Comparison of ENCODE assay signal across 8 cellular contexts in the genomic region with DNA sequence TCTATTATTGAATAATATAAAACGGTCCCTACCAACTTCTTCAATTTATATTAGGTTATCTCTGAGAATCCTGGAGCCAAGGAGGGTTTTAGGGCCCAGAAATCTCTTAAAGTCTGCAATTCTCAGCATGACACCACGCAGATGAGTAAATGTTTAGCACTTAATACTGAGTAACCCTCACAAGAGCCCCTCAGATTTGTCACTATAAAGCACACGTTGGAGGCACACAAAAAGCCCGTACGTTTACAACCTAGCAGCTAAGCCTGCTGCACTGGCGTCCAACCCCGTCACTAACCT. TPM values are rescaled to one million over a fixed set of nuclear protein-coding genes. Genes with fewer than 3 reads are reported as not detected.
DNase-seq lines count a peak whose midpoint lies in the region; ATAC-seq and TF ChIP-seq lines count a peak whose summit lies in the region.

No MANE protein-coding gene starts in this region.

- no peaks in the 10 kb centered on the region for H3K9me3 Mint-ChIP-seq in endodermal cell
- H3K9me3 Mint-ChIP-seq in neural progenitor cell = peaks cover 15% of the 10 kb centered on the region

- H3K9ac ChIP-seq in OCI-LY1 (ENCODE audit: low read length) = peak overlapping the region; percentile 89
- peak overlapping the region; percentile 98 for H3K9ac ChIP-seq in endodermal cell (ENCODE audit: extremely low read depth, low read length, poor library complexity, severe bottlenecking)
- peak overlapping the region; percentile 97 for H3K9ac ChIP-seq in neural progenitor cell

- peak overlapping the region; percentile 77 for H3K4me3 ChIP-seq in OCI-LY1 (ENCODE audit: low read depth, low read length, poor library complexity, severe bottlenecking)
- H3K4me3 ChIP-seq in endodermal cell (ENCODE audit: low read length) = peak overlapping the region; percentile 95
- peak overlapping the region; percentile 77 for H3K4me3 ChIP-seq in neural progenitor cell

- peak overlapping the region; percentile 99 for H3K27ac Mint-ChIP-seq in endodermal cell
- peak overlapping the region; percentile 100 for H3K27ac Mint-ChIP-seq in neural progenitor cell

- H3K4me2 ChIP-seq in OCI-LY1 (ENCODE audit: low read length) (peak overlapping the region; percentile 83), neural progenitor cell (peak overlapping the region; percentile 98)

- H3K4me3 Mint-ChIP-seq in endodermal cell (peak overlapping the region; percentile 96), neural progenitor cell (peak overlapping the region; percentile 97)

- TF ChIP-seq CTCF in OCI-LY1 (IDR thresholded peaks at IDR 0.05; ENCODE audit: low read length) = no peak
- TF ChIP-seq CTCF in endodermal cell (conservative IDR thresholded peaks at IDR 0.05) = no peak
- TF ChIP-seq CTCF in neural progenitor cell (IDR thresholded peaks at IDR 0.05) = no peak

- peaks cover 2% of the 10 kb centered on the region for H3K36me3 Mint-ChIP-seq in endodermal cell (ENCODE audit: low read depth)
- H3K36me3 Mint-ChIP-seq in neural progenitor cell = peaks cover 23% of the 10 kb centered on the region

- peak; percentile 31 for DNase-seq in EH (ENCODE audit: low read depth)
- no peak for DNase-seq in endodermal cell
- no peak for DNase-seq in neural progenitor cell (ENCODE audit: low spot score)
- no peak for DNase-seq in NCI-H187 (lab: John Stamatoyannopoulos, UW)
- DNase-seq in NCI-H524 (lab: John Stamatoyannopoulos, UW) = no peak
- no peak for DNase-seq in UCSD-AML1 (lab: John Stamatoyannopoulos, UW; ENCODE audit: unreplicated experiment)

- H3K27me3 Mint-ChIP-seq in endodermal cell (ENCODE audit: insufficient read depth) (no peaks in the 10 kb centered on the region), neural progenitor cell (ENCODE audit: insufficient read depth, low read depth) (peaks cover 5% of the 10 kb centered on the region)

- no peaks in the 10 kb centered on the region for H3K9me2 ChIP-seq in OCI-LY1 (ENCODE audit: low read depth, low read length)

- H3K27me3 ChIP-seq in OCI-LY1 (ENCODE audit: insufficient read depth, low read length) (no peaks in the 10 kb centered on the region), endodermal cell (ENCODE audit: control insufficient read depth, insufficient read depth, low read length, poor library complexity, severe bottlenecking) (no peaks in the 10 kb centered on the region), neural progenitor cell (no peaks in the 10 kb centered on the region)

- no peaks in the 10 kb centered on the region; the same call in none of the 2 replicates for H4K20me1 ChIP-seq in OCI-LY1 (ENCODE audit: insufficient read depth, low read length)
- H4K20me1 ChIP-seq in neural progenitor cell (ENCODE audit: low read depth) = peaks cover 59% of the 10 kb centered on the region

- H2AFZ ChIP-seq in OCI-LY1 (ENCODE audit: low read length) (no peak overlapping the region), neural progenitor cell (replicated peaks) (no peak overlapping the region)

- H3K79me2 ChIP-seq in OCI-LY1 (ENCODE audit: insufficient read depth, low read length) (peaks cover 61% of the 10 kb centered on the region), neural progenitor cell (ENCODE audit: low read depth) (peaks cover 63% of the 10 kb centered on the region)

- peak overlapping the region; percentile 79 for H3K27ac ChIP-seq in OCI-LY1 (ENCODE audit: low read depth, low read length, poor library complexity, severe bottlenecking)
- H3K27ac ChIP-seq in endodermal cell (ENCODE audit: low read depth, low read length) = peak overlapping the region; percentile 97
- H3K27ac ChIP-seq in neural progenitor cell = peak overlapping the region; percentile 84

- H3K4me1 ChIP-seq in OCI-LY1 (ENCODE audit: insufficient read depth, low read length, severe bottlenecking) = peaks cover 33% of the 10 kb centered on the region
- H3K4me1 ChIP-seq in endodermal cell (ENCODE audit: control insufficient read depth, insufficient read depth, low read length) = no peaks in the 10 kb centered on the region
- peaks cover 26% of the 10 kb centered on the region for H3K4me1 ChIP-seq in neural progenitor cell

- WGBS in endodermal cell (ENCODE audit: insufficient coverage in 1 of 2, insufficient read length in 1 of 2), 2 experiments = 0 to 2% methylated on average over 2 to 7 of the region's 7 CpGs

- no peak for ATAC-seq in HG03108 (IDR thresholded peaks at IDR 0.05; ENCODE audit: unreplicated experiment)

- H3F3A ChIP-seq in OCI-LY1 (ENCODE audit: insufficient read depth, low read length) (no peaks in the 10 kb centered on the region), neural progenitor cell (ENCODE audit: low read depth) (peaks cover 10% of the 10 kb centered on the region)

- H3K36me3 ChIP-seq in OCI-LY1 (ENCODE audit: insufficient read depth, low read length) = peaks cover 50% of the 10 kb centered on the region
- peaks cover 8% of the 10 kb centered on the region for H3K36me3 ChIP-seq in endodermal cell (ENCODE audit: control insufficient read depth, insufficient read depth, low read length)
- no peaks in the 10 kb centered on the region for H3K36me3 ChIP-seq in neural progenitor cell

- H3K4me1 Mint-ChIP-seq in endodermal cell (peaks cover 23% of the 10 kb centered on the region), neural progenitor cell (peaks cover 25% of the 10 kb centered on the region)

- peaks cover 21% of the 10 kb centered on the region; the same call in 1 of the 2 replicates for H3K9me3 ChIP-seq in OCI-LY1 (ENCODE audit: low read length)
- H3K9me3 ChIP-seq in endodermal cell (ENCODE audit: control insufficient read depth, low read length) = no peaks in the 10 kb centered on the region
- no peaks in the 10 kb centered on the region for H3K9me3 ChIP-seq in neural progenitor cell (ENCODE audit: low read depth)

RNA-seq across cellular contexts. Expression of a gene that starts 1.2 kb away (rescaled TPM):
- total RNA-seq in endodermal cell = 100 to 1,000 TPM; 238 to 441 TPM
- polyA plus RNA-seq in endodermal cell (2013, experiment 1 of 2) = 343 TPM
- polyA plus RNA-seq in endodermal cell (2013, experiment 2 of 2) = 307 TPM
- 140 and 189 TPM in 2 replicates for total RNA-seq in neural progenitor cell (ENCODE audit: low replicate concordance)

RNA-seq across cellular contexts. Expression of a gene that starts 1.2 kb away (rescaled TPM):
- total RNA-seq in endodermal cell (100 to 1,000 TPM; 106 to 158 TPM), neural progenitor cell (ENCODE audit: low replicate concordance) (82.8 and 112 TPM in 2 replicates)
- polyA plus RNA-seq in endodermal cell (2013, experiment 1 of 2) = 81.6 TPM
- 80.8 TPM for polyA plus RNA-seq in endodermal cell (2013, experiment 2 of 2)

RNA-seq across cellular contexts. Expression of a gene that starts 35.7 kb away (rescaled TPM):
- total RNA-seq in endodermal cell (10 to 100 TPM; 17.0 to 30.9 TPM), neural progenitor cell (ENCODE audit: low replicate concordance) (21.7 and 29.3 TPM in 2 replicates)
- polyA plus RNA-seq in endodermal cell (2013, experiment 1 of 2) = 30.1 TPM
- polyA plus RNA-seq in endodermal cell (2013, experiment 2 of 2) = 21.7 TPM

RNA-seq across cellular contexts. Expression of a gene that starts 35.7 kb away (rescaled TPM):
- total RNA-seq in endodermal cell = 100 to 1,000 TPM; 194 to 243 TPM
- 207 TPM for polyA plus RNA-seq in endodermal cell (2013, experiment 1 of 2)
- 196 TPM for polyA plus RNA-seq in endodermal cell (2013, experiment 2 of 2)
- total RNA-seq in neural progenitor cell (ENCODE audit: low replicate concordance) = 135 and 253 TPM in 2 replicates

RNA-seq across cellular contexts. Expression of a gene that starts 47.8 kb away (rescaled TPM):
- 1 to 10 TPM; 1.7 to 3.5 TPM for total RNA-seq in endodermal cell
- 5.4 TPM for polyA plus RNA-seq in endodermal cell (2013, experiment 1 of 2)
- 4.2 TPM for polyA plus RNA-seq in endodermal cell (2013, experiment 2 of 2)
- 3.3 and 6.9 TPM in 2 replicates for total RNA-seq in neural progenitor cell (ENCODE audit: low replicate concordance)
